Comparison of ENCODE assay signal across 19 cellular contexts in genomic region chr1:218617986-218618385, GRCh38.
DNase-seq lines count a peak whose midpoint lies in the region; ATAC-seq and TF ChIP-seq lines count a peak whose summit lies in the region.
"Had no signal": no experiment of that assay in that cellular context is flagged by ENCODE, and none has a peak within 500 bp of the region (broad histone marks: within the 10 kb centered on the region; RNA-seq: fewer than 3 reads in every experiment).

No MANE protein-coding gene starts in this region.

- peak overlapping the region; percentile 58; the same call in 1 of the 2 replicates for H3K27ac ChIP-seq in Panc1 (ENCODE audit: low read length)
- no peak overlapping the region for H3K27ac ChIP-seq in effector memory CD4-positive, alpha-beta T cell (ENCODE audit: insufficient read depth, low read length, poor library complexity, severe bottlenecking)
- H3K27ac ChIP-seq: KMS-11 had no signal

- CTCF ChIA-PET in Panc1 (lab: Charles Lee): no interaction called here

- POLR2A ChIA-PET in Panc1 (lab: Charles Lee): no interaction called here

- peaks cover 3% of the 10 kb centered on the region; the same call in 1 of the 2 replicates for H3K4me1 ChIP-seq in Panc1 (ENCODE audit: control insufficient read depth, insufficient read depth, low read length)
- no peaks in the 10 kb centered on the region for H3K4me1 ChIP-seq in effector memory CD4-positive, alpha-beta T cell (ENCODE audit: control insufficient read depth, insufficient read depth, low read length, poor library complexity, severe bottlenecking)

- no TSS peak for BruUV-seq in Panc1 (replicated peaks; lab: Mats Ljungman, UMichigan)

- ATAC-seq in Panc1 (no peak), HG02973 (IDR thresholded peaks at IDR 0.05; ENCODE audit: unreplicated experiment) (no peak), HG03135 (IDR thresholded peaks at IDR 0.05; ENCODE audit: unreplicated experiment) (no peak), HG03442 (IDR thresholded peaks at IDR 0.05; ENCODE audit: unreplicated experiment) (no peak)

- H3K36me3 ChIP-seq in Panc1 (ENCODE audit: control insufficient read depth, insufficient read depth, low read length): no peaks in the 10 kb centered on the region
- H3K36me3 ChIP-seq in effector memory CD4-positive, alpha-beta T cell (ENCODE audit: control insufficient read depth, insufficient read depth, low read length): no peaks in the 10 kb centered on the region

- DNase-seq in AG10803 (ENCODE audit: low read depth) (peak; percentile 3), Panc1 (ENCODE audit: low read depth, low spot score) (no peak), epithelial cell of esophagus (ENCODE audit: low read depth) (peak; percentile 70), fibroblast of the aortic adventitia (ENCODE audit: low read depth) (peak; percentile 21)
- no peak for DNase-seq in effector memory CD4-positive, alpha-beta T cell
- DNase-seq: DMS53, GDM1, H9, HFFc6, MV-4-11, NCI-H1694, NCI-H2081, NCI-H446, NCI-H526, Right ventricle myocardium superior had no signal

- H3K4me3 ChIP-seq in AG10803 (ENCODE audit: low read length) (no peak overlapping the region), Panc1 (ENCODE audit: low read depth in 2 of 2, low read length in 2 of 2) (no peak overlapping the region), epithelial cell of esophagus (ENCODE audit: low read length) (no peak overlapping the region), fibroblast of the aortic adventitia (ENCODE audit: low read depth, low read length) (no peak overlapping the region)
- no peak overlapping the region for H3K4me3 ChIP-seq in effector memory CD4-positive, alpha-beta T cell (ENCODE audit: insufficient read depth, low read depth, low read length, poor library complexity, severe bottlenecking)

- H3K27me3 ChIP-seq in Panc1 (ENCODE audit: control insufficient read depth, insufficient read depth, low read length): no peaks in the 10 kb centered on the region
- H3K27me3 ChIP-seq in effector memory CD4-positive, alpha-beta T cell (replicated peaks; ENCODE audit: control insufficient read depth, insufficient read depth, low read length, poor library complexity, severe bottlenecking): no peaks in the 10 kb centered on the region

- intact Hi-C loops in Panc1 (cut with micrococcal nuclease; ENCODE audit: unreplicated experiment): no loop called here

- TF ChIP-seq CTCF in AG10803 (conservative IDR thresholded peaks at IDR 0.05; ENCODE audit: low read length) (no peak), Panc1 (IDR thresholded peaks at IDR 0.05) (no peak), epithelial cell of esophagus (IDR thresholded peaks at IDR 0.05; ENCODE audit: insufficient read depth, low read depth, low read length, missing control alignments) (no peak), fibroblast of the aortic adventitia (IDR thresholded peaks at IDR 0.05; ENCODE audit: insufficient read depth, low read length) (no peak)

- H3K9me3 ChIP-seq in Panc1 (ENCODE audit: control insufficient read depth, insufficient read depth, low read depth, low read length): peaks cover 9% of the 10 kb centered on the region; the same call in 1 of the 2 replicates
- H3K9me3 ChIP-seq in effector memory CD4-positive, alpha-beta T cell (ENCODE audit: control insufficient read depth, low read length): peaks cover 3% of the 10 kb centered on the region

- in situ Hi-C loops in Panc1 (cut with HindIII; ENCODE audit: low pct_unique_long_range_greater_than_20kb, low sequenced_read_pairs): no loop called here

Comparison
In these comparisons a context has a peak if more than half of its experiments do, and no peak if none do; other contexts are left out.
1. DNase-seq: peak in AG10803 (single experiment), epithelial cell of esophagus (single experiment) and fibroblast of the aortic adventitia (single experiment); none in Panc1 (single experiment) and effector memory CD4-positive, alpha-beta T cell (0 of 3).